Comparison of ENCODE assay signal across 1 cellular context in the genomic region with DNA sequence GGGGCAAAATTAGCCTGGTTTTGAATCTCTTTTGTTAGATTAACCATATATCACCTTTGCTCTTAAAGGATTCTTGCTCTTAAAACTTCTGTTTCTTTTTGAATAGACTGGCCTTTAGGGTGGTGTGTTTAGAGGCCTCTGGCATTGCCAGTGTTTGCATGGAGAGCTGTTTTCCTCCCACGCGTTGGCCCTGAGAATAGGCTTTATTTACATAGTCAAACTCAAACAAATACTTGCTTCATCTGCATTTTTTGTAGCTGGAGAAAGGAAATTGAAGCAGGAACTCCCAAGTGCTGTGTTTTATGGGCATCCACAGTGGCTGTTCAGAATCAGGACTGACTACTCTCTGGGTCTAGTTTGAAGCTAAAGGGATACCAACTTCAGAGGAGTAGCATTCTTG.
TF ChIP-seq lines count a peak whose summit lies in the region.

No MANE protein-coding gene starts in this region.

TF ChIP-seq in liver, 16 proteins besides CTCF, POLR2A, EP300 and RAD21 (continued from another document):
- TF ChIP-seq, protein P1, sequence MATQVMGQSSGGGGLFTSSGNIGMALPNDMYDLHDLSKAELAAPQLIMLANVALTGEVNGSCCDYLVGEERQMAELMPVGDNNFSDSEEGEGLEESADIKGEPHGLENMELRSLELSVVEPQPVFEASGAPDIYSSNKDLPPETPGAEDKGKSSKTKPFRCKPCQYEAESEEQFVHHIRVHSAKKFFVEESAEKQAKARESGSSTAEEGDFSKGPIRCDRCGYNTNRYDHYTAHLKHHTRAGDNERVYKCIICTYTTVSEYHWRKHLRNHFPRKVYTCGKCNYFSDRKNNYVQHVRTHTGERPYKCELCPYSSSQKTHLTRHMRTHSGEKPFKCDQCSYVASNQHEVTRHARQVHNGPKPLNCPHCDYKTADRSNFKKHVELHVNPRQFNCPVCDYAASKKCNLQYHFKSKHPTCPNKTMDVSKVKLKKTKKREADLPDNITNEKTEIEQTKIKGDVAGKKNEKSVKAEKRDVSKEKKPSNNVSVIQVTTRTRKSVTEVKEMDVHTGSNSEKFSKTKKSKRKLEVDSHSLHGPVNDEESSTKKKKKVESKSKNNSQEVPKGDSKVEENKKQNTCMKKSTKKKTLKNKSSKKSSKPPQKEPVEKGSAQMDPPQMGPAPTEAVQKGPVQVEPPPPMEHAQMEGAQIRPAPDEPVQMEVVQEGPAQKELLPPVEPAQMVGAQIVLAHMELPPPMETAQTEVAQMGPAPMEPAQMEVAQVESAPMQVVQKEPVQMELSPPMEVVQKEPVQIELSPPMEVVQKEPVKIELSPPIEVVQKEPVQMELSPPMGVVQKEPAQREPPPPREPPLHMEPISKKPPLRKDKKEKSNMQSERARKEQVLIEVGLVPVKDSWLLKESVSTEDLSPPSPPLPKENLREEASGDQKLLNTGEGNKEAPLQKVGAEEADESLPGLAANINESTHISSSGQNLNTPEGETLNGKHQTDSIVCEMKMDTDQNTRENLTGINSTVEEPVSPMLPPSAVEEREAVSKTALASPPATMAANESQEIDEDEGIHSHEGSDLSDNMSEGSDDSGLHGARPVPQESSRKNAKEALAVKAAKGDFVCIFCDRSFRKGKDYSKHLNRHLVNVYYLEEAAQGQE (IDR thresholded peaks at IDR 0.05) = peak; percentile 32
